ENCODE assay signal across 20 cellular contexts in genomic region chr4:33626242-33626641, GRCh38.
"Had no signal": no experiment of that assay in that cellular context is flagged by ENCODE, and none has a peak within 500 bp of the region (broad histone marks: within the 10 kb centered on the region; RNA-seq: fewer than 3 reads in every experiment).

No MANE protein-coding gene starts in this region.

- H3K4me1 ChIP-seq: gastrocnemius medialis, heart right ventricle, left lung, right lobe of liver, stomach, thyroid gland, vagina had no signal

- H3K36me3 ChIP-seq: gastrocnemius medialis, heart right ventricle, left lung, ovary, right lobe of liver, stomach, thyroid gland, vagina had no signal

- H3K9me3 ChIP-seq: gastrocnemius medialis, left lung, ovary, right lobe of liver, stomach, thyroid gland, vagina had no signal

- FAIRE-seq: endometrium, islet of Langerhans had no signal

- H3K4me3 ChIP-seq: gastrocnemius medialis, heart right ventricle, left lung, ovary, right lobe of liver, stomach, thyroid gland, vagina had no signal

- DNase-seq: cortex of kidney; effector memory CD8-positive, alpha-beta T cell; gastrocnemius medialis; heart right ventricle; left cardiac atrium; left lung; midbrain; naive thymus-derived CD8-positive, alpha-beta T cell; nephron progenitor cell; occipital lobe; ovary; right lobe of liver; stimulated activated CD4-positive, alpha-beta T cell treated with anti-CD3 and anti-CD28 coated beads, Interleukin-2, amount 100 ng/mL, for 24 hours; stimulated activated CD4-positive, alpha-beta T cell treated with anti-CD3 and anti-CD28 coated beads, Interleukin-4, amount 100 ng/mL, for 24 hours; stimulated activated naive CD4-positive, alpha-beta T cell treated with Interleukin-2 at 50 U/mL for 16 hours; stomach; thyroid gland had no signal

- H3K27me3 ChIP-seq: gastrocnemius medialis, heart right ventricle, left lung, ovary, right lobe of liver, stomach, thyroid gland, vagina had no signal

- H3K27ac ChIP-seq: gastrocnemius medialis, heart right ventricle, left lung, ovary, right lobe of liver, stomach, thyroid gland, vagina had no signal
